In genomic region chr6:44980841-44981240, GRCh38 we compare ENCODE assay signal across 29 cellular contexts.
"Had no signal": no experiment of that assay in that cellular context is flagged by ENCODE, and none has a peak within 500 bp of the region (broad histone marks: within the 10 kb centered on the region; RNA-seq: fewer than 3 reads in every experiment).

No MANE protein-coding gene starts in this region.

- H3K9me3 Mint-ChIP-seq: activated CD4-positive, alpha-beta memory T cell treated with anti-CD3 and anti-CD28 coated beads, Interleukin-2, amount 10 ng/mL, durations not matched to agents 7 days and 5 days; activated naive CD4-positive, alpha-beta T cell treated with anti-CD3 and anti-CD28 coated beads for 36 hours; activated naive CD4-positive, alpha-beta T cell treated with anti-CD3 and anti-CD28 coated beads, Interleukin-2, amount 50 U/mL, for 24 hours; activated T-cell treated with anti-CD3 and anti-CD28 coated beads, Interleukin-2, amount 50 U/mL, for 4 hours; effector memory CD8-positive, alpha-beta T cell; WTC11 had no signal

- ATAC-seq: activated naive CD8-positive, alpha-beta T cell treated with anti-CD3 and anti-CD28 coated beads, Interleukin-2, amount 50 U/mL, for 24 hours; activated T-cell treated with anti-CD3 and anti-CD28 coated beads, Interleukin-2, amount 50 U/mL, for 4 hours; body of pancreas; effector memory CD8-positive, alpha-beta T cell; gastroesophageal sphincter; WTC11 had no signal

- H3K4me3 ChIP-seq: adrenal gland, body of pancreas, esophagus muscularis mucosa, gastroesophageal sphincter had no signal

- H3K36me3 Mint-ChIP-seq: WTC11 had no signal

- H3K4me3 Mint-ChIP-seq: activated CD4-positive, alpha-beta memory T cell treated with anti-CD3 and anti-CD28 coated beads, Interleukin-2, amount 10 ng/mL, durations not matched to agents 7 days and 5 days; activated CD4-positive, alpha-beta T cell treated with anti-CD3 and anti-CD28 coated beads, Interleukin-2, amount 10 ng/mL, durations not matched to agents 7 days and 5 days; activated naive CD4-positive, alpha-beta T cell treated with anti-CD3 and anti-CD28 coated beads for 36 hours; activated naive CD4-positive, alpha-beta T cell treated with anti-CD3 and anti-CD28 coated beads, Interleukin-2, amount 50 U/mL, for 24 hours; activated naive CD8-positive, alpha-beta T cell treated with anti-CD3 and anti-CD28 coated beads for 36 hours; activated naive CD8-positive, alpha-beta T cell treated with anti-CD3 and anti-CD28 coated beads, Interleukin-2, amount 50 U/mL, for 24 hours; activated T-cell treated with anti-CD3 and anti-CD28 coated beads, Interleukin-2, amount 50 U/mL, for 4 hours; activated T-helper 1 cell treated with anti-CD3 and anti-CD28 coated beads, Interleukin-12 subunit alpha, Interleukin-12 subunit beta, Interleukin-2, Interleukin-4 antibody, amounts not matched to agents 30 ng/mL and 10 ng/mL and 1 ng/mL, durations not matched to agents 14 hours and 24 hours and 36 hours; effector memory CD8-positive, alpha-beta T cell; WTC11 had no signal

- H3K27ac Mint-ChIP-seq: activated CD4-positive, alpha-beta memory T cell treated with anti-CD3 and anti-CD28 coated beads, Interleukin-2, amount 10 ng/mL, durations not matched to agents 7 days and 5 days; activated CD4-positive, alpha-beta T cell treated with anti-CD3 and anti-CD28 coated beads, Interleukin-2, amount 10 ng/mL, durations not matched to agents 7 days and 5 days; activated naive CD4-positive, alpha-beta T cell treated with anti-CD3 and anti-CD28 coated beads for 36 hours; activated naive CD4-positive, alpha-beta T cell treated with anti-CD3 and anti-CD28 coated beads, Interleukin-2, amount 50 U/mL, for 24 hours; activated naive CD8-positive, alpha-beta T cell treated with anti-CD3 and anti-CD28 coated beads for 36 hours; activated naive CD8-positive, alpha-beta T cell treated with anti-CD3 and anti-CD28 coated beads, Interleukin-2, amount 50 U/mL, for 24 hours; activated T-helper 1 cell treated with anti-CD3 and anti-CD28 coated beads, Interleukin-12 subunit alpha, Interleukin-12 subunit beta, Interleukin-2, Interleukin-4 antibody, amounts not matched to agents 30 ng/mL and 10 ng/mL and 1 ng/mL, durations not matched to agents 14 hours and 24 hours and 36 hours; activated T-helper 2 cell treated with anti-CD3 and anti-CD28 coated beads, Interferon-gamma antibody, Interleukin-2, Interleukin-4, amounts not matched to agents 10 μg/mL and 5 μg/mL and 100 μg/mL, durations not matched to agents 14 hours and 24 hours and 36 hours; effector memory CD8-positive, alpha-beta T cell; WTC11 had no signal

- H3K27ac ChIP-seq: adrenal gland, body of pancreas, esophagus muscularis mucosa, gastroesophageal sphincter had no signal

- H3K36me3 ChIP-seq: adrenal gland, esophagus muscularis mucosa, gastroesophageal sphincter had no signal

- H3K27me3 Mint-ChIP-seq: activated CD4-positive, alpha-beta memory T cell treated with anti-CD3 and anti-CD28 coated beads, Interleukin-2, amount 10 ng/mL, durations not matched to agents 7 days and 5 days; activated CD4-positive, alpha-beta T cell treated with anti-CD3 and anti-CD28 coated beads, Interleukin-2, amount 10 ng/mL, durations not matched to agents 7 days and 5 days; activated naive CD4-positive, alpha-beta T cell treated with anti-CD3 and anti-CD28 coated beads, Interleukin-2, amount 50 U/mL, for 24 hours; activated naive CD8-positive, alpha-beta T cell treated with anti-CD3 and anti-CD28 coated beads for 36 hours; activated naive CD8-positive, alpha-beta T cell treated with anti-CD3 and anti-CD28 coated beads, Interleukin-2, amount 50 U/mL, for 24 hours; effector memory CD8-positive, alpha-beta T cell had no signal

- H3K4me1 ChIP-seq: body of pancreas had no signal

- H3K27me3 ChIP-seq: adrenal gland, body of pancreas, esophagus muscularis mucosa, gastroesophageal sphincter had no signal

- DNase-seq: activated CD4-positive, alpha-beta memory T cell treated with anti-CD3 and anti-CD28 coated beads, Interleukin-2, amount 10 ng/mL, durations not matched to agents 7 days and 5 days; activated CD4-positive, alpha-beta T cell treated with anti-CD3 and anti-CD28 coated beads for 1 hour; activated CD4-positive, alpha-beta T cell treated with anti-CD3 and anti-CD28 coated beads for 4 hours; activated CD4-positive, alpha-beta T cell treated with anti-CD3 and anti-CD28 coated beads, Interleukin-2, amount 10 ng/mL, durations not matched to agents 7 days and 5 days; activated CD4-positive, alpha-beta T cell treated with anti-CD3 and anti-CD28 coated beads, Interleukin-2, amount 50 U/mL, for 4 hours; activated CD8-positive, alpha-beta memory T cell treated with anti-CD3 and anti-CD28 coated beads, Interleukin-2, amount 50 U/mL, for 48 hours; activated effector memory CD4-positive, alpha-beta T cell treated with anti-CD3 and anti-CD28 coated beads, Interleukin-2, amount 50 U/mL, for 16 hours; activated naive CD4-positive, alpha-beta T cell treated with anti-CD3 and anti-CD28 coated beads for 36 hours; activated naive CD8-positive, alpha-beta T cell treated with anti-CD3 and anti-CD28 coated beads for 36 hours; activated naive CD8-positive, alpha-beta T cell treated with anti-CD3 and anti-CD28 coated beads, Interleukin-2, amount 50 U/mL, for 24 hours; activated T-cell treated with anti-CD3 and anti-CD28 coated beads for 4 hours; activated T-cell treated with anti-CD3 and anti-CD28 coated beads, Interleukin-2, amount 50 U/mL, for 4 hours; adrenal gland; amygdala; aorta; body of pancreas; cortex of kidney; dermis blood vessel endothelial cell; effector CD4-positive, alpha-beta T cell; effector memory CD8-positive, alpha-beta T cell; erythroblast; foreskin melanocyte; T-helper 2 cell had no signal

- H3K9me3 ChIP-seq: adrenal gland, body of pancreas, esophagus muscularis mucosa, gastroesophageal sphincter had no signal
